ENCODE assay signal across 9 cellular contexts in the genomic region with DNA sequence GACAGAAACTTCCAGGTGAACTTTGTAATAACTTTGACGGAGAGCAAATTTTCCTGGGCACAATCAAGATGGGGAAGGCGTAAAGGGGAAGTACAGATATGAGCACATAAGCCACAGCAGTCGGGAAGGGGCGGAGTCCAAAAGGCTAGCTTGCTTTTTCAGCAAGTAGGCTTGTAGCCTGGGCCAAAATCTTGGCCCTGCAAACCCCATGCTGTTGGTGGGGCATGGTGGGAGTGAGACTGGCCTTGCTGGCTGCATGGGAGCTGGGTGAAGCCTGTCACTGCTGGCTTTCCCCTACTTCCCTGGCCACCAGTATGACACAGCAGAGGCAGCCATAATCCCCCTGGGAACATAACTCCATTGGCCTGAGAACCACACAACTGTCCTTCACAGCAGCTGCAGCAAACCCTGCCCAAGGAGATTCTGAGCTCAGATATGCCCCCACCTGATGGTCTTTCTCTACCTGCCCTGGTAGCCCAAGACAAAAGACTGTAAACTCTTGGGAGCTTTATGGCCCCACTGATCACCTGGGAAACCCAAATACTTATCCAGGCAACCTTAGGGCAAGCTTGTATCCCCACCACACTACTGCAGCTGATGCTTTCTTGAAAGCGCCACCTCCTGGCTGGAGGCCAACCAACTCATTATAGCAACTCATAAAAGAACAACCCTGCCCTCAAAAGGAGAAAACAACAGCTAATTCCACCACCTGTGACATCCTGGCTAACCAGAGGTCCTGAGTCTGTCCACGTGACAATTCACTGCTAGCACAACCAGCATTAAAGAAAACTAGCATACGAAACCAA. TPM values are rescaled to one million over a fixed set of nuclear protein-coding genes. Genes with fewer than 3 reads are reported as not detected.
DNase-seq lines count a peak whose midpoint lies in the region; ATAC-seq, FAIRE-seq and TF ChIP-seq lines count a peak whose summit lies in the region.
"Had no signal": no experiment of that assay in that cellular context is flagged by ENCODE, and none has a peak within 500 bp of the region (broad histone marks: within the 10 kb centered on the region; RNA-seq: fewer than 3 reads in every experiment).

No MANE protein-coding gene starts in this region.

- H3K36me3 ChIP-seq in BLaER1: peaks cover 95% of the 10 kb centered on the region
- H3K36me3 ChIP-seq in Loucy (ENCODE audit: insufficient read depth, low read length): peaks cover 94% of the 10 kb centered on the region
- peaks cover 2 to 33% (median 21%) of the 10 kb centered on the region in 4 experiments; a peak in 7 of 8 replicates for H3K36me3 ChIP-seq in H1 (ENCODE audit: control insufficient read depth in 2 of 4, insufficient read depth in 4 of 4, low read length in 3 of 4)

- 86% methylated on average over 7 of the region's 7 CpGs; no CpG with 5 or more reads in 1 of the 2 experiments for WGBS in H1 (ENCODE audit: extremely low coverage in 1 of 2, insufficient coverage in 1 of 2, insufficient read length in 1 of 2, insufficient replicate concordance in 2 of 2, low coverage in 1 of 2, low lambda C conversion rate in 2 of 2, missing lambda C conversion rate in 1 of 2), 2 experiments

- 0 out of 4 replicates have a peak, but pooled peaks of 1 of the 2 experiments have one; percentile 4 for TF ChIP-seq RAD21 in H1 (IDR thresholded peaks at IDR 0.05 in 1 of 2, conservative IDR thresholded peaks at IDR 0.05 in 1 of 2; ENCODE audit: low read depth in 2 of 2, low read length in 2 of 2)

- no peak overlapping the region for H4K8ac ChIP-seq in H1 (ENCODE audit: extremely low read depth, insufficient read depth, low read length)

- H2BK120ac ChIP-seq in H1 (replicated peaks; ENCODE audit: low read depth, low read length): no peak overlapping the region

- TF ChIP-seq CTCF in Loucy (conservative IDR thresholded peaks at IDR 0.05; ENCODE audit: low read length) (peak; percentile 33; the same call in 1 of the 2 replicates), H1 (IDR thresholded peaks at IDR 0.05; ENCODE audit: control extremely low read depth in 1 of 3, insufficient read depth in 1 of 3, low read depth in 1 of 3, low read length in 3 of 3) (peak; percentile 5 to 45 (median 21); a peak in 3 of 4 replicates), osteocyte (IDR thresholded peaks at IDR 0.05) (no peak)

- H2BK15ac ChIP-seq in H1 (ENCODE audit: low read length): no peak overlapping the region

- no peaks in the 10 kb centered on the region for H3K27me3 Mint-ChIP-seq in naive thymus-derived CD8-positive, alpha-beta T cell
- H3K27me3 Mint-ChIP-seq in osteocyte (ENCODE audit: unreplicated experiment): no peaks in the 10 kb centered on the region

- peak overlapping the region in 3 of 10 donors; percentile 27 to 53 (median 43) for H3K27ac Mint-ChIP-seq in naive thymus-derived CD8-positive, alpha-beta T cell
- no peak overlapping the region for H3K27ac Mint-ChIP-seq in osteocyte (ENCODE audit: unreplicated experiment)

- CTCF ChIA-PET in H1 (lab: Charles Lee; ENCODE audit: partially characterized antibody): interaction anchor here (0.7 to 1.8 kb wide), 16 partner anchors 9 to 275 kb away, joined by 3 to 6 read pairs (median 3); a partner anchor contains a TSS

- no peak overlapping the region for H3K18ac ChIP-seq in H1 (ENCODE audit: extremely low read depth, low read length)

- H3K4me3 Mint-ChIP-seq in naive thymus-derived CD8-positive, alpha-beta T cell: peak overlapping the region in 1 of 10 donors; percentile 57
- H3K4me3 Mint-ChIP-seq in osteocyte (ENCODE audit: unreplicated experiment): no peak overlapping the region

- H2AFZ ChIP-seq in Loucy (ENCODE audit: low read length) (no peak overlapping the region), H1 (ENCODE audit: low read length) (no peak overlapping the region)

- peaks cover 59% of the 10 kb centered on the region for H3K79me2 ChIP-seq in Loucy (ENCODE audit: insufficient read depth, low read length)
- H3K79me2 ChIP-seq in H1 (ENCODE audit: control insufficient read depth in 1 of 2, insufficient read depth in 2 of 2, low read length in 2 of 2): peaks cover 0 to 31% of the 10 kb centered on the region in 2 experiments; a peak in 2 of 4 replicates

- H3K4me1 Mint-ChIP-seq in naive thymus-derived CD8-positive, alpha-beta T cell: peaks cover 27 to 59% (median 48%) of the 10 kb centered on the region in 4 donors
- peaks cover 1% of the 10 kb centered on the region for H3K4me1 Mint-ChIP-seq in osteocyte (ENCODE audit: unreplicated experiment)

- no peak for TF ChIP-seq POLR2A in H1 (IDR thresholded peaks at IDR 0.05; ENCODE audit: control extremely low read depth in 1 of 2, low read depth in 2 of 2, low read length in 2 of 2)

- no peak overlapping the region for H2AK5ac ChIP-seq in H1 (ENCODE audit: low read depth, low read length)

- DNase-seq in H1 (ENCODE audit: low read depth in 1 of 2, low spot score in 2 of 2): peak in 1 of 2 experiments; percentile 63
- DNase-seq in stimulated activated CD4-positive, alpha-beta T cell treated with anti-CD3 and anti-CD28 coated beads, TNF-alpha, amount 100 ng/mL, for 48 hours (ENCODE audit: low read depth in 3 of 3): peak in 2 of 3 donors; percentile 5 to 7
- DNase-seq in naive thymus-derived CD8-positive, alpha-beta T cell: no peak
- no peak for DNase-seq in GM19238 (ENCODE audit: insufficient read length, low spot score)
- DNase-seq in osteocyte (ENCODE audit: extremely low spot score, unreplicated experiment): no peak

- H3K36me3 Mint-ChIP-seq in naive thymus-derived CD8-positive, alpha-beta T cell: peaks cover 40 to 94% (median 64%) of the 10 kb centered on the region in 3 donors
- H3K36me3 Mint-ChIP-seq in osteocyte (ENCODE audit: unreplicated experiment): peaks cover 67% of the 10 kb centered on the region

- no peak overlapping the region for H3K56ac ChIP-seq in H1 (replicated peaks; ENCODE audit: insufficient read length, low read depth, low read length)

- no peak overlapping the region for H2BK12ac ChIP-seq in H1 (ENCODE audit: low read depth, low read length)

- H3K27me3 ChIP-seq in BLaER1 (no peaks in the 10 kb centered on the region), Loucy (ENCODE audit: insufficient read depth, low read length, poor library complexity, severe bottlenecking) (no peaks in the 10 kb centered on the region), H1 (replicated peaks in 1 of 4; ENCODE audit: control insufficient read depth in 3 of 4, extremely low read depth in 1 of 4, insufficient read depth in 3 of 4, low read length in 3 of 4) (no peaks in the 10 kb centered on the region)
- H3K27me3 ChIP-seq: thyroid gland had no signal

- H3K9me2 ChIP-seq in Loucy (replicated peaks; ENCODE audit: low read depth, low read length): no peaks in the 10 kb centered on the region

- H3K4ac ChIP-seq in H1 (replicated peaks; ENCODE audit: insufficient read length, low read depth, low read length): no peak overlapping the region

- peaks cover 0 to 20% (median 4%) of the 10 kb centered on the region in 9 donors for H3K9me3 Mint-ChIP-seq in naive thymus-derived CD8-positive, alpha-beta T cell
- peaks cover 9% of the 10 kb centered on the region for H3K9me3 Mint-ChIP-seq in osteocyte (ENCODE audit: unreplicated experiment)

- H3K9me3 ChIP-seq in BLaER1: peaks cover 40% of the 10 kb centered on the region
- peaks cover 19% of the 10 kb centered on the region; the same call in 1 of the 2 replicates for H3K9me3 ChIP-seq in Loucy (ENCODE audit: insufficient read depth, low read depth, low read length)
- H3K9me3 ChIP-seq in H1 (ENCODE audit: insufficient read depth in 2 of 2, low read depth in 1 of 2, low read length in 1 of 2): peaks cover 0 to 3% of the 10 kb centered on the region in 2 experiments; a peak in 2 of 4 replicates
- H3K9me3 ChIP-seq: thyroid gland had no signal

- H3K9ac ChIP-seq in BLaER1: no peak overlapping the region
- no peak overlapping the region for H3K9ac ChIP-seq in Loucy (ENCODE audit: low read depth, low read length, poor library complexity, severe bottlenecking)
- no peak overlapping the region for H3K9ac ChIP-seq in H1 (replicated peaks in 1 of 4; ENCODE audit: extremely low read depth in 1 of 4, low read depth in 3 of 4, low read length in 3 of 4)

- POLR2A ChIA-PET in H1 (lab: Charles Lee; ENCODE audit: partially characterized antibody): interaction anchor here (0.8 to 1.1 kb wide), 2 partner anchors 19 to 62 kb away, joined by 3 to 4 read pairs; no protein-coding TSS in a partner anchor
- POLR2A ChIA-PET in naive thymus-derived CD8-positive, alpha-beta T cell (lab: Charles Lee): no interaction called here

- H3K4me2 ChIP-seq in BLaER1: peak overlapping the region; percentile 28; the same call in 1 of the 2 replicates
- no peak overlapping the region for H3K4me2 ChIP-seq in Loucy (ENCODE audit: low read depth, low read length, poor library complexity, severe bottlenecking)
- H3K4me2 ChIP-seq in H1 (ENCODE audit: insufficient read depth in 1 of 2, low read depth in 2 of 2, low read length in 2 of 2): no peak overlapping the region

- FAIRE-seq in H1 (lab: Jason Lieb, UNC): no peak

- no peak overlapping the region for H3K14ac ChIP-seq in H1 (ENCODE audit: insufficient read length)

- H3K4me3 ChIP-seq in BLaER1: no peak overlapping the region
- H3K4me3 ChIP-seq in Loucy (ENCODE audit: low read length, poor library complexity, severe bottlenecking): no peak overlapping the region
- H3K4me3 ChIP-seq in H1 (ENCODE audit: extremely low read depth in 1 of 4, insufficient read depth in 2 of 4, low read depth in 3 of 4, low read length in 4 of 4): no peak overlapping the region
- H3K4me3 ChIP-seq: thyroid gland had no signal

- TF ChIP-seq EP300 in H1 (IDR thresholded peaks at IDR 0.05; ENCODE audit: borderline replicate concordance in 1 of 2, low read depth in 2 of 2, low read length in 2 of 2): no peak

- H3K23ac ChIP-seq in H1 (ENCODE audit: insufficient read length): no peak overlapping the region

- H4K20me1 ChIP-seq in BLaER1 (peaks cover 25% of the 10 kb centered on the region), Loucy (ENCODE audit: insufficient read depth, low read length, poor library complexity, severe bottlenecking) (no peaks in the 10 kb centered on the region), H1 (replicated peaks in 1 of 2; ENCODE audit: control insufficient read depth in 1 of 2, insufficient read depth in 2 of 2, low read length in 2 of 2) (no peaks in the 10 kb centered on the region)

- peaks cover 5% of the 10 kb centered on the region for H3K79me1 ChIP-seq in H1 (ENCODE audit: low read depth, low read length)

- no peak overlapping the region for H2BK5ac ChIP-seq in H1 (ENCODE audit: low read depth, low read length)

- peak; percentile 72 for ATAC-seq in GM19397 (IDR thresholded peaks at IDR 0.05; ENCODE audit: unreplicated experiment)
- ATAC-seq in naive thymus-derived CD8-positive, alpha-beta T cell: no peak

- no peak overlapping the region for H4K5ac ChIP-seq in H1 (ENCODE audit: insufficient read length, low read depth, low read length)

- no peak overlapping the region for H4K91ac ChIP-seq in H1 (replicated peaks; ENCODE audit: insufficient read length, low read length)

- no peaks in the 10 kb centered on the region for H3K23me2 ChIP-seq in H1 (ENCODE audit: low read depth, low read length)

- H3F3A ChIP-seq in Loucy (ENCODE audit: low read depth): no peaks in the 10 kb centered on the region

- peaks cover 11% of the 10 kb centered on the region for H3K4me1 ChIP-seq in BLaER1
- no peaks in the 10 kb centered on the region for H3K4me1 ChIP-seq in Loucy (ENCODE audit: insufficient read depth, low read length, poor library complexity, severe bottlenecking)
- H3K4me1 ChIP-seq in H1 (replicated peaks in 1 of 4; ENCODE audit: control insufficient read depth in 3 of 4, insufficient read depth in 4 of 4, low read length in 3 of 4): no peaks in the 10 kb centered on the region
- H3K4me1 ChIP-seq: thyroid gland had no signal

- no peak overlapping the region for H2BK20ac ChIP-seq in H1 (ENCODE audit: low read length)

- no peak overlapping the region for H3K27ac ChIP-seq in BLaER1
- no peak overlapping the region for H3K27ac ChIP-seq in H1 (ENCODE audit: low read depth, low read length)
- H3K27ac ChIP-seq: thyroid gland had no signal

RNA-seq across cellular contexts. Expression of a gene that starts 24.0 kb away (rescaled TPM):
- 42.5 and 42.7 TPM in 2 replicates for total RNA-seq in H1 (2021; fragmentation: NEBNext Ultra II Directional; extraction: Animal tissue kit (Norgen Biotek cat#: 25700))
- polyA plus RNA-seq in H1 (2011; rRNA removed): 17.3 and 20.5 TPM in 2 replicates
- 23.6 TPM for polyA plus RNA-seq in H1 (2011; cell fraction: cytosol; rRNA removed)
- polyA plus RNA-seq in H1 (2011; cell fraction: nucleus; rRNA removed): 29.6 TPM
- 21.9 to 28.9 TPM (median 24.5 TPM) in 4 replicates for polyA plus RNA-seq in H1 (2012, experiment 1 of 2)
- polyA plus RNA-seq in H1 (2012, experiment 2 of 2): 3.3 TPM
- 20.1 TPM for polyA plus RNA-seq in H1 (2013, experiment 1 of 2)
- 18.7 TPM for polyA plus RNA-seq in H1 (2013, experiment 2 of 2)
- 40.6 and 56.0 TPM in 2 replicates for polyA minus RNA-seq in H1 (2011; rRNA and poly(A)+ RNA removed)
- polyA minus RNA-seq in H1 (2011; cell fraction: cytosol; rRNA and poly(A)+ RNA removed): 26.1 TPM
- polyA minus RNA-seq in H1 (2011; cell fraction: nucleus; rRNA and poly(A)+ RNA removed): 52.2 TPM
- total RNA-seq in naive thymus-derived CD8-positive, alpha-beta T cell: 10 to 100 TPM; 44.1 to 49.4 TPM
- polyA plus RNA-seq in naive thymus-derived CD8-positive, alpha-beta T cell: 10 to 100 TPM in 1 of 3 donors, 1 to 10 TPM in 2; 8.1 to 11.5 (median 9.5) TPM
- 62.0 and 66.6 TPM in 2 replicates for total RNA-seq in osteocyte

RNA-seq across cellular contexts. Expression of a gene that starts 33.9 kb away (rescaled TPM):
- total RNA-seq in H1 (2021; fragmentation: NEBNext Ultra II Directional; extraction: Animal tissue kit (Norgen Biotek cat#: 25700)): 33.9 and 34.0 TPM in 2 replicates
- polyA plus RNA-seq in H1 (2011; rRNA removed): 20.8 TPM in 2 replicates
- polyA plus RNA-seq in H1 (2011; cell fraction: cytosol; rRNA removed): 23.6 TPM
- 18.2 TPM for polyA plus RNA-seq in H1 (2011; cell fraction: nucleus; rRNA removed)
- polyA plus RNA-seq in H1 (2012, experiment 1 of 2): 25.7 to 30.8 TPM (median 28.0 TPM) in 4 replicates
- 12.1 TPM for polyA plus RNA-seq in H1 (2012, experiment 2 of 2)
- polyA plus RNA-seq in H1 (2013, experiment 1 of 2): 28.6 TPM
- polyA plus RNA-seq in H1 (2013, experiment 2 of 2): 28.3 TPM
- polyA minus RNA-seq in H1 (2011; rRNA and poly(A)+ RNA removed): 22.6 and 31.1 TPM in 2 replicates
- polyA minus RNA-seq in H1 (2011; cell fraction: cytosol; rRNA and poly(A)+ RNA removed): 20.6 TPM
- polyA minus RNA-seq in H1 (2011; cell fraction: nucleus; rRNA and poly(A)+ RNA removed): 33.2 TPM
- total RNA-seq in naive thymus-derived CD8-positive, alpha-beta T cell: 100 to 1,000 TPM; 102 to 103 TPM
- polyA plus RNA-seq in naive thymus-derived CD8-positive, alpha-beta T cell: 10 to 100 TPM; 51.4 to 57.0 (median 56.2) TPM
- 41.6 and 43.6 TPM in 2 replicates for total RNA-seq in osteocyte

RNA-seq across cellular contexts. Expression of a gene that starts 43.8 kb away (rescaled TPM):
- total RNA-seq in H1 (2021; fragmentation: NEBNext Ultra II Directional; extraction: Animal tissue kit (Norgen Biotek cat#: 25700)): 10.4 and 13.2 TPM in 2 replicates
- 15.7 and 16.4 TPM in 2 replicates for polyA plus RNA-seq in H1 (2011; rRNA removed)
- polyA plus RNA-seq in H1 (2011; cell fraction: cytosol; rRNA removed): 13.1 TPM
- polyA plus RNA-seq in H1 (2011; cell fraction: nucleus; rRNA removed): 10.0 TPM
- polyA plus RNA-seq in H1 (2012, experiment 1 of 2): 9.6 to 14.6 TPM (median 10.6 TPM) in 4 replicates
- polyA plus RNA-seq in H1 (2012, experiment 2 of 2): 16.3 TPM
- 6.2 TPM for polyA plus RNA-seq in H1 (2013, experiment 1 of 2)
- polyA plus RNA-seq in H1 (2013, experiment 2 of 2): 5.9 TPM
- polyA minus RNA-seq in H1 (2011; rRNA and poly(A)+ RNA removed): 9.1 and 11.0 TPM in 2 replicates
- 6.7 TPM for polyA minus RNA-seq in H1 (2011; cell fraction: cytosol; rRNA and poly(A)+ RNA removed)
- polyA minus RNA-seq in H1 (2011; cell fraction: nucleus; rRNA and poly(A)+ RNA removed): 4.5 TPM
- total RNA-seq in naive thymus-derived CD8-positive, alpha-beta T cell: 1 to 10 TPM; 4.1 to 5.5 TPM
- polyA plus RNA-seq in naive thymus-derived CD8-positive, alpha-beta T cell: 10 to 100 TPM in 1 of 3 donors, 1 to 10 TPM in 2; 8.5 to 12.2 (median 8.6) TPM
- total RNA-seq in osteocyte: 4.0 and 4.4 TPM in 2 replicates

Comparison
In these comparisons a context has a peak if more than half of its experiments do, and no peak if none do; other contexts are left out.
1. DNase-seq: peak in stimulated activated CD4-positive, alpha-beta T cell treated with anti-CD3 and anti-CD28 coated beads, TNF-alpha, amount 100 ng/mL, for 48 hours (2 of 3); none in naive thymus-derived CD8-positive, alpha-beta T cell (0 of 10), GM19238 (single experiment) and osteocyte (single experiment).